Comparison of ENCODE assay signal across 22 cellular contexts in the genomic region with DNA sequence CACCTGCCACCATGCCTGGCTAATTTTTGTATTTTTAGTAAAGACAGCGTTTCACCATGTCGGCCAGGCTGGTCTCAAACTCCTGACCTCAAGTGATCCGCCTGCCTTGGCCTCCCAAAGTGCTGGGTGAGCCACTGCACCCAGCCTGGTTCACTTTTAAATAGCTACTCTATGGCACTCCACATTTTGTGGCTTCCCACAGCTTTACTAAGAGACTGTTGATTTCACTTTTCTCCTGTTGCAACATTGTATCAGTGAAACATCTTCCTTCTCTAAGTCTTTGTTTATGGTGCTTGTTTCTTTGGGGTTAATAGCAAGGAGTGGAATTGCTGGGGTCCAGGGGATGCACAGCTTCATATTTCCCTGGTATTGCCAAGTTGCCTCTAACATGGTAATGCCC. TPM values are rescaled to one million over a fixed set of nuclear protein-coding genes. Genes with fewer than 3 reads are reported as not detected.
"Had no signal": no experiment of that assay in that cellular context is flagged by ENCODE, and none has a peak within 500 bp of the region (broad histone marks: within the 10 kb centered on the region; RNA-seq: fewer than 3 reads in every experiment).

No MANE protein-coding gene starts in this region.

- H3K9me3 ChIP-seq: lower lobe of right lung, mucosa of descending colon, sigmoid colon, upper lobe of left lung had no signal

- H3K27ac ChIP-seq: foreskin keratinocyte, lower lobe of right lung, sigmoid colon, WERI-Rb-1 had no signal

- H3K4me1 ChIP-seq: foreskin keratinocyte, lower lobe of right lung, sigmoid colon, upper lobe of left lung had no signal

- ATAC-seq: activated CD8-positive, alpha-beta memory T cell treated with anti-CD3 and anti-CD28 coated beads, Interleukin-2, amount 10 ng/mL, durations not matched to agents 7 days and 5 days; activated CD8-positive, alpha-beta T cell treated with anti-CD3 and anti-CD28 coated beads for 36 hours; foreskin keratinocyte; lower lobe of right lung; mucosa of descending colon had no signal

- DNase-seq: activated CD4-positive, alpha-beta T cell treated with anti-CD3 and anti-CD28 coated beads, Interleukin-2, amount 10 ng/mL, durations not matched to agents 7 days and 5 days; activated CD4-positive, CD25-positive, alpha-beta regulatory T cell treated with anti-CD3 and anti-CD28 coated beads, Interleukin-2, amount 50 U/mL, for 72 hours; activated CD8-positive, alpha-beta memory T cell treated with anti-CD3 and anti-CD28 coated beads, Interleukin-2, amount 10 ng/mL, durations not matched to agents 7 days and 5 days; activated CD8-positive, alpha-beta T cell treated with anti-CD3 and anti-CD28 coated beads for 36 hours; activated gamma-delta T cell treated with Interleukin-2 at 50 U/mL for 16 hours; aorta; effector CD8-positive, alpha-beta T cell; erythroblast; foreskin keratinocyte; kidney; lower lobe of right lung; mesendoderm; naive B cell; occipital lobe; sigmoid colon; stimulated activated CD4-positive, alpha-beta T cell treated with anti-CD3 and anti-CD28 coated beads, Interleukin-4, amount 100 ng/mL, for 24 hours; stimulated activated naive CD4-positive, alpha-beta T cell treated with Interleukin-2 at 50 U/mL for 16 hours; upper lobe of left lung; WERI-Rb-1 had no signal

- H3K27me3 ChIP-seq: foreskin keratinocyte, sigmoid colon, upper lobe of left lung had no signal

- H3K4me3 ChIP-seq: lower lobe of right lung, mucosa of descending colon, sigmoid colon, upper lobe of left lung had no signal

- H3K36me3 ChIP-seq: lower lobe of right lung, sigmoid colon, upper lobe of left lung had no signal

RNA-seq across cellular contexts. Expression of gene NWD1, which starts 46.4 kb away (rescaled TPM):
- total RNA-seq: activated CD4-positive, alpha-beta T cell treated with anti-CD3 and anti-CD28 coated beads, Interleukin-2, amount 10 ng/mL, durations not matched to agents 7 days and 5 days; activated CD8-positive, alpha-beta memory T cell treated with anti-CD3 and anti-CD28 coated beads, Interleukin-2, amount 10 ng/mL, durations not matched to agents 7 days and 5 days; activated CD8-positive, alpha-beta T cell treated with anti-CD3 and anti-CD28 coated beads for 36 hours; cardiac septum; chondrocyte had no signal
- polyA plus RNA-seq: aorta had no signal
